In the genomic region with DNA sequence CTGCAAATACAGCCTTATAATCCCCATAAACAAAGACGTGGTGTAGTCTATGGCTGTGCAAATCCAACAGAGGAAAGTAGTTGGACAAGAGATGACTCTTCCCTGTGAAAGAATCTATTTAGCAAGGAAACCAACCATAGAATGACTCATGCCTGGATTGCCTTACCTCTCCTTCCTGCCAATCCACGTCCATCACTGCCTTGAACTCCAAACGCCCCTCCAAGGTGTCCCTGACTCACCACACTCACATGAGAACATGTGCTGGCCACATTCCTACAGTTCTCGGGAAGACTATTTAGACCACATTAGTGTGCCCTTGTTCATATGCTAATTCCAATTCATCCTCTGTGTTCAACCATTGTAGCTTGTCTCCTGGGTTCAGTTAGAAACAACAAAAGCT, we compare ENCODE assay signal across 14 cellular contexts.
DNase-seq lines count a peak whose midpoint lies in the region; ATAC-seq and TF ChIP-seq lines count a peak whose summit lies in the region.
"Had no signal": no experiment of that assay in that cellular context is flagged by ENCODE, and none has a peak within 500 bp of the region (broad histone marks: within the 10 kb centered on the region; RNA-seq: fewer than 3 reads in every experiment).

No MANE protein-coding gene starts in this region.

- H3K4me3 Mint-ChIP-seq in neural crest cell: peak overlapping the region; percentile 7
- no peak overlapping the region for H3K4me3 Mint-ChIP-seq in immature natural killer cell
- H3K4me3 Mint-ChIP-seq: memory B cell; stimulated activated effector memory CD8-positive, alpha-beta T cell treated with anti-CD3 and anti-CD28 coated beads, Interleukin-12 subunit alpha, Interleukin-12 subunit beta, amount 100 ng/mL, for 72 hours had no signal

- no peak overlapping the region for H2AFZ ChIP-seq in smooth muscle cell (ENCODE audit: low read depth)

- 27% methylated on average over 4 of the region's 4 CpGs for WGBS in smooth muscle cell (ENCODE audit: low lambda C conversion rate)

- no peaks in the 10 kb centered on the region for H3K27me3 ChIP-seq in smooth muscle cell (ENCODE audit: low read depth)
- H3K27me3 ChIP-seq: adrenal gland, esophagus muscularis mucosa had no signal

- H3K9me3 ChIP-seq in smooth muscle cell (replicated peaks; ENCODE audit: low read depth): no peaks in the 10 kb centered on the region
- H3K9me3 ChIP-seq: adrenal gland had no signal

- DNase-seq in DMS53 treated with DMSO at 0.1 percent for 48 hours (lab: John Stamatoyannopoulos, UW; ENCODE audit: unreplicated experiment) (peak; percentile 99), M059J (ENCODE audit: low read depth) (peak; percentile 99), choroid plexus epithelial cell (ENCODE audit: low read depth) (peak; percentile 98), neural crest cell (ENCODE audit: low read depth, low spot score) (no peak), smooth muscle cell (lab: John Stamatoyannopoulos, UW; ENCODE audit: unreplicated experiment) (no peak), immature natural killer cell (no peak), SK-N-DZ (ENCODE audit: low spot score) (no peak)
- DNase-seq: DND-41 had no signal

- H3F3A ChIP-seq in smooth muscle cell (ENCODE audit: low read depth): no peaks in the 10 kb centered on the region

- H3K27ac Mint-ChIP-seq in neural crest cell (ENCODE audit: unreplicated experiment) (no peak overlapping the region), immature natural killer cell (no peak overlapping the region)
- H3K27ac Mint-ChIP-seq: memory B cell; stimulated activated effector memory CD8-positive, alpha-beta T cell treated with anti-CD3 and anti-CD28 coated beads, Interleukin-12 subunit alpha, Interleukin-12 subunit beta, amount 100 ng/mL, for 72 hours had no signal

- no peak overlapping the region for H3K9ac ChIP-seq in smooth muscle cell (ENCODE audit: low read depth)

- H3K4me1 ChIP-seq in smooth muscle cell (ENCODE audit: low read depth): no peaks in the 10 kb centered on the region
- H3K4me1 ChIP-seq: adrenal gland, esophagus muscularis mucosa had no signal

- H3K79me2 ChIP-seq in smooth muscle cell (ENCODE audit: low read depth): no peaks in the 10 kb centered on the region

- no peak overlapping the region for H3K4me2 ChIP-seq in smooth muscle cell

- no peak overlapping the region for H3K4me3 ChIP-seq in choroid plexus epithelial cell (ENCODE audit: low read depth, low read length)
- no peak overlapping the region for H3K4me3 ChIP-seq in smooth muscle cell
- H3K4me3 ChIP-seq: adrenal gland, esophagus muscularis mucosa had no signal

- TF ChIP-seq CTCF in choroid plexus epithelial cell (conservative IDR thresholded peaks at IDR 0.05; ENCODE audit: low read depth, low read length) (no peak), neural crest cell (conservative IDR thresholded peaks at IDR 0.05) (no peak), smooth muscle cell (IDR thresholded peaks at IDR 0.05; ENCODE audit: borderline replicate concordance, insufficient read depth, poor library complexity, severe bottlenecking) (no peak)

- no peak overlapping the region for H3K27ac ChIP-seq in smooth muscle cell (ENCODE audit: low read depth)
- H3K27ac ChIP-seq: adrenal gland, esophagus muscularis mucosa, HL-60 had no signal

- peaks cover 36% of the 10 kb centered on the region for H3K36me3 Mint-ChIP-seq in neural crest cell (ENCODE audit: low read depth)
- no peaks in the 10 kb centered on the region for H3K36me3 Mint-ChIP-seq in immature natural killer cell
- H3K36me3 Mint-ChIP-seq: memory B cell; stimulated activated effector memory CD8-positive, alpha-beta T cell treated with anti-CD3 and anti-CD28 coated beads, Interleukin-12 subunit alpha, Interleukin-12 subunit beta, amount 100 ng/mL, for 72 hours had no signal

- no peaks in the 10 kb centered on the region for H3K27me3 Mint-ChIP-seq in neural crest cell (ENCODE audit: low read depth)
- peaks cover 0 to 3% (median 2%) of the 10 kb centered on the region in 3 donors for H3K27me3 Mint-ChIP-seq in immature natural killer cell (ENCODE audit: low read depth in 3 of 3)

- no peaks in the 10 kb centered on the region for H3K36me3 ChIP-seq in smooth muscle cell (ENCODE audit: low read depth)
- H3K36me3 ChIP-seq: adrenal gland, esophagus muscularis mucosa had no signal

- H3K9me3 Mint-ChIP-seq in neural crest cell: peaks cover 27% of the 10 kb centered on the region
- H3K9me3 Mint-ChIP-seq in immature natural killer cell: peaks cover 0 to 16% (median 3%) of the 10 kb centered on the region in 6 donors

- ATAC-seq in GM18520 (IDR thresholded peaks at IDR 0.05; ENCODE audit: unreplicated experiment): no peak
- ATAC-seq: stimulated activated effector memory CD8-positive, alpha-beta T cell treated with anti-CD3 and anti-CD28 coated beads, Interleukin-12 subunit alpha, Interleukin-12 subunit beta, amount 100 ng/mL, for 72 hours had no signal

- no peaks in the 10 kb centered on the region for H4K20me1 ChIP-seq in smooth muscle cell (ENCODE audit: low read depth)

- peaks cover 29% of the 10 kb centered on the region for H3K4me1 Mint-ChIP-seq in neural crest cell
- no peaks in the 10 kb centered on the region for H3K4me1 Mint-ChIP-seq in immature natural killer cell
- H3K4me1 Mint-ChIP-seq: stimulated activated effector memory CD8-positive, alpha-beta T cell treated with anti-CD3 and anti-CD28 coated beads, Interleukin-12 subunit alpha, Interleukin-12 subunit beta, amount 100 ng/mL, for 72 hours had no signal

Comparison
In these comparisons a context has a peak if more than half of its experiments do, and no peak if none do; other contexts are left out.
1. DNase-seq: peak in DMS53 treated with DMSO at 0.1 percent for 48 hours (single experiment), M059J (single experiment) and choroid plexus epithelial cell (single experiment); none in neural crest cell (single experiment), smooth muscle cell (single experiment), immature natural killer cell (0 of 3) and SK-N-DZ (single experiment).